ENCODE assay signal across 26 cellular contexts in genomic region chr2:30463535-30463934, GRCh38.
"Had no signal": no experiment of that assay in that cellular context is flagged by ENCODE, and none has a peak within 500 bp of the region (broad histone marks: within the 10 kb centered on the region; RNA-seq: fewer than 3 reads in every experiment).

No MANE protein-coding gene starts in this region.

- H3K4me3 ChIP-seq: colonic mucosa, gastrocnemius medialis, hepatocyte, left lung, lung, neural progenitor cell, right lobe of liver, stomach, thyroid gland had no signal

- H3K27me3 ChIP-seq: colonic mucosa, gastrocnemius medialis, hepatocyte, left lung, neural progenitor cell, right lobe of liver, stomach, thyroid gland had no signal

- H3K27ac ChIP-seq: colonic mucosa, epithelial cell of prostate, gastrocnemius medialis, hepatocyte, left lung, neural progenitor cell, parathyroid adenoma, right lobe of liver, stomach, thyroid gland had no signal

- H3K27ac Mint-ChIP-seq: dendritic cell treated with granulocyte-macrophage colony-stimulating factor and Interleukin-4, amounts not matched to agents 40 ng/mL and 50 ng/mL, for 4 days; endodermal cell; nephron; neural progenitor cell had no signal

- H3K36me3 ChIP-seq: colonic mucosa, gastrocnemius medialis, left lung, neural progenitor cell, right lobe of liver, stomach, thyroid gland had no signal

- H3K9me3 ChIP-seq: colonic mucosa, gastrocnemius medialis, left lung, right lobe of liver, stomach, thyroid gland had no signal

- H3K4me3 Mint-ChIP-seq: dendritic cell treated with granulocyte-macrophage colony-stimulating factor and Interleukin-4, amounts not matched to agents 40 ng/mL and 50 ng/mL, for 4 days; endodermal cell; memory B cell; nephron; neural progenitor cell had no signal

- H3K27me3 Mint-ChIP-seq: dendritic cell treated with granulocyte-macrophage colony-stimulating factor and Interleukin-4, amounts not matched to agents 40 ng/mL and 50 ng/mL, for 4 days; memory B cell; progenitor cell of endocrine pancreas had no signal

- H3K9me3 Mint-ChIP-seq: dendritic cell treated with granulocyte-macrophage colony-stimulating factor and Interleukin-4, amounts not matched to agents 40 ng/mL and 50 ng/mL, for 4 days; memory B cell had no signal

- ATAC-seq: esophagus mucosa, gastrocnemius medialis, left cardiac atrium, left lung, right lobe of liver had no signal

- DNase-seq: colonic mucosa; effector CD8-positive, alpha-beta T cell; endodermal cell; foreskin fibroblast; gastrocnemius medialis; head of caudate nucleus; left cardiac atrium; left lung; right lobe of liver; small intestine; stimulated activated CD4-positive, alpha-beta T cell treated with anti-CD3 and anti-CD28 coated beads, Interleukin-15, amount 100 ng/mL, for 24 hours; stimulated activated CD4-positive, alpha-beta T cell treated with anti-CD3 and anti-CD28 coated beads, Interleukin-2, amount 100 ng/mL, for 48 hours; stimulated activated naive CD4-positive, alpha-beta T cell treated with Interleukin-2 at 50 U/mL for 16 hours; stomach; thyroid gland; trophoblast cell had no signal

- H3K4me1 ChIP-seq: colonic mucosa, left lung, parathyroid adenoma had no signal
